ENCODE assay signal across 8 cellular contexts in the genomic region with DNA sequence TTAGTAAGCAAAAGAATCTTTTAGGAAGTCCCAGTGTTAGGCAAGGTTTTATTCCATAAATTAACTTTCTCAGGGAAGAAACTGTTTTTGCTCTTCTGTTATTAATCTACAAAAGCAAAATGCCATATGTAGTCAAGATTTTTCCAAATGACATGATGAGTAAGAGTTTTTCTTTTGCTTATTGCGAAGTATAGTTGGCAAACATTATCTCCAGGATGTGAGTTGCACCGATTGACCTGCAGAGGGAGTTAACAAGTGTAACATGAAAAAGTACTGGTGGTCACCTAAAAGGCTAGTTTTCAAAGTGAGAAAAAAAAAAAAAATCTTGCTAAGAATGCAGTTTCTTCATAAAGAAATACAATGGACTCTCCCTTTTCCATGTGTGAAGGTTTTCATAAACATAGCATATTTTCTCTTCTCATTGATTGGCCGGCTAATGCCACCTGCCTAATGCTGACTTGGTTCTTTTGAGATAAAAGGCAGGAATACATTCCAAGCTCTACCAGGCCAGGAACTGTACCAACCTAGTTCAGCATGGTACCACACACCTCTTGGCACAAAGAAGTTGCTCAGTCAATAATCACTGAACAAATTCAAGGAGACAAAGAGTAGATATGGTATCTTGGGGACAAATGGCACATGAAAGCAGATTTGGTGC.
DNase-seq lines count a peak whose midpoint lies in the region; ATAC-seq, FAIRE-seq and TF ChIP-seq lines count a peak whose summit lies in the region.

No MANE protein-coding gene starts in this region.

- H4K20me1 ChIP-seq in GM12878 (ENCODE audit: control insufficient read depth, insufficient read depth), result no peaks in the 10 kb centered on the region
- H4K20me1 ChIP-seq in keratinocyte (ENCODE audit: control insufficient read depth, extremely low read depth, insufficient read depth, low read length), result no peaks in the 10 kb centered on the region

- no peak overlapping the region for H3K4me3 ChIP-seq in NB4 (ENCODE audit: low read depth, low read length)
- no peak overlapping the region for H3K4me3 ChIP-seq in GM12878
- H3K4me3 ChIP-seq in keratinocyte (ENCODE audit: control insufficient read depth in 2 of 3, extremely low read depth in 1 of 3, insufficient read depth in 2 of 3, low read depth in 1 of 3, low read length in 3 of 3), result no peak overlapping the region
- no peak overlapping the region for H3K4me3 ChIP-seq in upper lobe of right lung

- H3K9me1 ChIP-seq in keratinocyte (ENCODE audit: control insufficient read depth, extremely low read depth, insufficient read depth, low read length), result no peaks in the 10 kb centered on the region

- H3K4me1 ChIP-seq in GM12878 (ENCODE audit: control insufficient read depth, insufficient read depth, low read length), result no peaks in the 10 kb centered on the region
- no peaks in the 10 kb centered on the region for H3K4me1 ChIP-seq in keratinocyte (ENCODE audit: control insufficient read depth, extremely low read depth, insufficient read depth, low read length)
- peaks cover 10% of the 10 kb centered on the region for H3K4me1 ChIP-seq in upper lobe of right lung

- in situ Hi-C loops in GM12878 (cut with MboI), result no loop called here

- peak; percentile 64 for TF ChIP-seq RAD21 in GM12878 (IDR thresholded peaks at IDR 0.05; ENCODE audit: insufficient read depth, low read depth, low read length)

- intact Hi-C loops in GM12878 (cut with micrococcal nuclease; ENCODE audit: unreplicated experiment) (loop anchor here (1.0 to 10.0 kb wide), 5 partner anchors 104 to 742 kb away; a partner anchor contains a TSS), upper lobe of right lung (cut with DNase I) (no loop called here)

- TF ChIP-seq CTCF in NB4 (IDR thresholded peaks at IDR 0.05; ENCODE audit: low read depth, low read length), result peak; percentile 77
- peak; percentile 53 to 67 (median 62) for TF ChIP-seq CTCF in GM12878 (IDR thresholded peaks at IDR 0.05 in 2 of 3, conservative IDR thresholded peaks at IDR 0.05 in 1 of 3; ENCODE audit: control insufficient read depth in 2 of 3, extremely low read depth in 1 of 3, insufficient read depth in 1 of 3, low read depth in 3 of 3, low read length in 3 of 3)
- TF ChIP-seq CTCF in keratinocyte (optimal IDR thresholded peaks at IDR 0.05 in 1 of 3, IDR thresholded peaks at IDR 0.05 in 1 of 3, conservative IDR thresholded peaks at IDR 0.05 in 1 of 3; ENCODE audit: extremely low read depth in 1 of 3, insufficient read depth in 2 of 3, low read length in 3 of 3), result peak in 2 of 3 experiments; percentile 59 to 74
- TF ChIP-seq CTCF in upper lobe of right lung (IDR thresholded peaks at IDR 0.05), result peak; percentile 69

- H3K9ac ChIP-seq in GM12878 (ENCODE audit: control insufficient read depth, insufficient read depth, low read length) (no peak overlapping the region), keratinocyte (ENCODE audit: control insufficient read depth, extremely low read depth, insufficient read depth, low read length) (no peak overlapping the region)

- H3K9me3 ChIP-seq in GM12878 (replicated peaks; ENCODE audit: control insufficient read depth, insufficient read depth, low read length), result no peaks in the 10 kb centered on the region; the same call in 2 of the 3 replicates
- no peaks in the 10 kb centered on the region for H3K9me3 ChIP-seq in keratinocyte (ENCODE audit: control insufficient read depth, low read depth, low read length)
- H3K9me3 ChIP-seq in upper lobe of right lung, result no peaks in the 10 kb centered on the region

- H3K79me2 ChIP-seq in GM12878 (ENCODE audit: control insufficient read depth, insufficient read depth, low read length) (no peaks in the 10 kb centered on the region), keratinocyte (ENCODE audit: control insufficient read depth, insufficient read depth, low read length) (no peaks in the 10 kb centered on the region)

- ATAC-seq in GM12878, result peak; percentile 89
- peak; percentile 63 for ATAC-seq in upper lobe of right lung
- no peak for ATAC-seq in GM19035 (IDR thresholded peaks at IDR 0.05; ENCODE audit: unreplicated experiment)

- FAIRE-seq in GM12878 (lab: Jason Lieb, UNC) (peak; percentile 64), keratinocyte (lab: Jason Lieb, UNC) (peak; percentile 23)

- WGBS in GM12878 (ENCODE audit: insufficient coverage, insufficient replicate concordance, low lambda C conversion rate, missing lambda C conversion rate), result 43% methylated on average over 3 of the region's 3 CpGs

- dilution Hi-C loops in keratinocyte (cut with MboI; ENCODE audit: extremely low pct_ligation_motif_present, low sequenced_read_pairs), result no loop called here

- SMC1A ChIA-PET in GM12878 (lab: Charles Lee; ENCODE audit: uncharacterized antibody, unreplicated experiment), result interaction anchor here (0.6 to 3.9 kb wide), 20 partner anchors 14 to 313 kb away, joined by 3 to 40 read pairs (median 4); no protein-coding TSS in a partner anchor

- TF ChIP-seq EP300 in GM12878 (IDR thresholded peaks at IDR 0.05; ENCODE audit: borderline replicate concordance in 1 of 2, control insufficient read depth in 1 of 2, low read depth in 2 of 2, low read length in 2 of 2), result no peak

- H3K4me2 ChIP-seq in GM12878 (ENCODE audit: control insufficient read depth, insufficient read depth) (no peak overlapping the region), keratinocyte (ENCODE audit: control insufficient read depth, extremely low read depth, insufficient read depth, low read depth, low read length) (no peak overlapping the region)

- RAD21 ChIA-PET in GM12878 (lab: Charles Lee; ENCODE audit: unreplicated experiment), result interaction anchor here (0.7 to 4.0 kb wide), 7 partner anchors 15 to 318 kb away, joined by 3 to 20 read pairs (median 6); no protein-coding TSS in a partner anchor

- POLR2A ChIA-PET in GM12878 (lab: Charles Lee), result interaction anchor here (0.6 to 1.6 kb wide), 2 partner anchors 11 to 206 kb away, joined by 3 to 5 read pairs; no protein-coding TSS in a partner anchor

- no TSS peak for BruUV-seq in GM12878 (replicated peaks; lab: Mats Ljungman, UMichigan)

- DNase-seq in NCI-H748 (lab: John Stamatoyannopoulos, UW; ENCODE audit: unreplicated experiment) (peak; percentile 46), NCI-H748 treated with DMSO at 0.1 percent for 48 hours (lab: John Stamatoyannopoulos, UW) (no peak), NB4 (ENCODE audit: low read depth) (peak; percentile 68), GM12878 (ENCODE audit: low read depth, low spot score) (no peak), keratinocyte (ENCODE audit: low read depth, low spot score) (peak; percentile 7), upper lobe of right lung (no peak), HK-2 (ENCODE audit: unreplicated experiment) (no peak)

- CTCF ChIA-PET in GM12878 (lab: Yijun Ruan, JAX), result interaction anchor here (0.6 to 5.2 kb wide), 25 partner anchors 9 to 318 kb away, joined by 3 to 51 read pairs (median 4); no protein-coding TSS in a partner anchor

- H3K36me3 ChIP-seq in GM12878 (ENCODE audit: control insufficient read depth in 2 of 2, insufficient read depth in 2 of 2, low read length in 1 of 2) (no peaks in the 10 kb centered on the region), keratinocyte (ENCODE audit: control insufficient read depth in 2 of 2, extremely low read depth in 1 of 2, insufficient read depth in 2 of 2, low read length in 2 of 2) (no peaks in the 10 kb centered on the region), upper lobe of right lung (no peaks in the 10 kb centered on the region)

- H3K27ac ChIP-seq in GM12878 (ENCODE audit: control insufficient read depth, insufficient read depth) (no peak overlapping the region), keratinocyte (ENCODE audit: control insufficient read depth, insufficient read depth, low read length) (no peak overlapping the region), upper lobe of right lung (no peak overlapping the region)

- H2AFZ ChIP-seq in GM12878 (ENCODE audit: control insufficient read depth, low read depth, low read length) (no peak overlapping the region), keratinocyte (ENCODE audit: control insufficient read depth, low read length) (no peak overlapping the region)

- TF ChIP-seq POLR2A in NB4 (IDR thresholded peaks at IDR 0.05; ENCODE audit: extremely low read depth, insufficient read length) (no peak), GM12878 (IDR thresholded peaks at IDR 0.05; ENCODE audit: low read depth, low read length) (no peak)

- H3K27me3 ChIP-seq in GM12878 (replicated peaks in 1 of 2; ENCODE audit: control insufficient read depth in 2 of 2, insufficient read depth in 2 of 2, low read length in 1 of 2) (peaks cover 0 to 3% of the 10 kb centered on the region in 2 experiments; a peak in 1 of 4 replicates), keratinocyte (ENCODE audit: control insufficient read depth, extremely low read depth, insufficient read depth, low read length) (peaks cover 4% of the 10 kb centered on the region), upper lobe of right lung (no peaks in the 10 kb centered on the region)

TF ChIP-seq in GM12878, 131 proteins besides CTCF, POLR2A, EP300 and RAD21 (continues in another document):
- TF ChIP-seq, protein P1, sequence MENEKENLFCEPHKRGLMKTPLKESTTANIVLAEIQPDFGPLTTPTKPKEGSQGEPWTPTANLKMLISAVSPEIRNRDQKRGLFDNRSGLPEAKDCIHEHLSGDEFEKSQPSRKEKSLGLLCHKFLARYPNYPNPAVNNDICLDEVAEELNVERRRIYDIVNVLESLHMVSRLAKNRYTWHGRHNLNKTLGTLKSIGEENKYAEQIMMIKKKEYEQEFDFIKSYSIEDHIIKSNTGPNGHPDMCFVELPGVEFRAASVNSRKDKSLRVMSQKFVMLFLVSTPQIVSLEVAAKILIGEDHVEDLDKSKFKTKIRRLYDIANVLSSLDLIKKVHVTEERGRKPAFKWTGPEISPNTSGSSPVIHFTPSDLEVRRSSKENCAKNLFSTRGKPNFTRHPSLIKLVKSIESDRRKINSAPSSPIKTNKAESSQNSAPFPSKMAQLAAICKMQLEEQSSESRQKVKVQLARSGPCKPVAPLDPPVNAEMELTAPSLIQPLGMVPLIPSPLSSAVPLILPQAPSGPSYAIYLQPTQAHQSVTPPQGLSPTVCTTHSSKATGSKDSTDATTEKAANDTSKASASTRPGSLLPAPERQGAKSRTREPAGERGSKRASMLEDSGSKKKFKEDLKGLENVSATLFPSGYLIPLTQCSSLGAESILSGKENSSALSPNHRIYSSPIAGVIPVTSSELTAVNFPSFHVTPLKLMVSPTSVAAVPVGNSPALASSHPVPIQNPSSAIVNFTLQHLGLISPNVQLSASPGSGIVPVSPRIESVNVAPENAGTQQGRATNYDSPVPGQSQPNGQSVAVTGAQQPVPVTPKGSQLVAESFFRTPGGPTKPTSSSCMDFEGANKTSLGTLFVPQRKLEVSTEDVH (IDR thresholded peaks at IDR 0.05; ENCODE audit: low read depth, partially characterized antibody), result no peak

Comparison
In these comparisons a context has a peak if more than half of its experiments do, and no peak if none do; other contexts are left out.
1. DNase-seq: peak in NCI-H748 (single experiment), NB4 (single experiment) and keratinocyte (single experiment); none in NCI-H748 treated with DMSO at 0.1 percent for 48 hours (single experiment), GM12878 (single experiment), upper lobe of right lung (single experiment) and HK-2 (single experiment).
2. Peak in every context shown above with its lines, with median percentiles within 50 percentile points of each other: CTCF ChIP-seq.